25 cellular contexts compared by ENCODE assay signal in the genomic region with DNA sequence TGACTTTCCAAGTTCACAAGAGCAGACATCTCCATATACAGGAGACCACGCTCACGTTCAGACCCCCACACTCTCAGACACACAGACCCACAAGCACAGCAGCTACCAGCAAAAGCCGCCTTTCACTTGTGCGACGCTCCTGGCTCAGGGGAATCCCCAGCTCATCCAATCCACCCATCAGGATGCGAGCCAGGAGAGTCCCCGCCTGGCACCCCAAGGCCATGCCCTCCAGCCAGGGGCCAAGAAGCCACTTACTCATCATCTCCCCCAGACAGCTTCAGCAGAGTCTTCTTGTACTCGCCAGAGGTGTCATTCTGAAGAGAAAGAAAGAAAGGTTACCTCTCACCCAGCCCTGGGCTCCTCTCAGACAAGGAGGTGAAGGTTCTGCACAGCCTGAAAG. TPM values are rescaled to one million over a fixed set of nuclear protein-coding genes. Genes with fewer than 3 reads are reported as not detected.
DNase-seq lines count a peak whose midpoint lies in the region; ATAC-seq and TF ChIP-seq lines count a peak whose summit lies in the region.
"Had no signal": no experiment of that assay in that cellular context is flagged by ENCODE, and none has a peak within 500 bp of the region (broad histone marks: within the 10 kb centered on the region; RNA-seq: fewer than 3 reads in every experiment).

No MANE protein-coding gene starts in this region.

- H3K4me3 Mint-ChIP-seq in activated CD8-positive, alpha-beta memory T cell treated with anti-CD3 and anti-CD28 coated beads, Interleukin-2, amount 10 ng/mL, durations not matched to agents 7 days and 5 days: no peak overlapping the region
- no peak overlapping the region for H3K4me3 Mint-ChIP-seq in activated naive CD8-positive, alpha-beta T cell treated with anti-CD3 and anti-CD28 coated beads, Interleukin-2, amount 50 U/mL, for 24 hours
- H3K4me3 Mint-ChIP-seq: brain had no signal

- H3K4me3 ChIP-seq in Karpas-422 (ENCODE audit: low read length) (no peak overlapping the region), neutrophil (ENCODE audit: low read depth in 1 of 2, low read length in 1 of 2) (no peak overlapping the region)
- H3K4me3 ChIP-seq: A549; BLaER1 treated with 17β-estradiol and CSF1 and Interleukin-3, amounts not matched to agents 10 nM and 100 nM; hepatocyte; lung had no signal

- no peak overlapping the region for H3K9ac ChIP-seq in Karpas-422 (ENCODE audit: low read length)

- H2AFZ ChIP-seq in Karpas-422 (ENCODE audit: low read length): no peak overlapping the region
- H2AFZ ChIP-seq: hepatocyte had no signal

- ATAC-seq in activated CD8-positive, alpha-beta memory T cell treated with anti-CD3 and anti-CD28 coated beads, Interleukin-2, amount 10 ng/mL, durations not matched to agents 7 days and 5 days: no peak
- ATAC-seq in activated naive CD8-positive, alpha-beta T cell treated with anti-CD3 and anti-CD28 coated beads, Interleukin-2, amount 50 U/mL, for 24 hours: no peak
- ATAC-seq in HG03342 (IDR thresholded peaks at IDR 0.05; ENCODE audit: unreplicated experiment) (no peak), GM21390 (IDR thresholded peaks at IDR 0.05; ENCODE audit: unreplicated experiment) (no peak)
- ATAC-seq: A549 had no signal

- H3K9me3 ChIP-seq in Karpas-422 (ENCODE audit: low read length) (no peaks in the 10 kb centered on the region), neutrophil (no peaks in the 10 kb centered on the region)
- H3K9me3 ChIP-seq: A549; BLaER1 treated with 17β-estradiol and CSF1 and Interleukin-3, amounts not matched to agents 10 nM and 100 nM had no signal

- H4K20me1 ChIP-seq in Karpas-422 (ENCODE audit: insufficient read depth, low read depth, low read length): no peaks in the 10 kb centered on the region

- peak overlapping the region; percentile 37 for H3K27ac Mint-ChIP-seq in activated CD8-positive, alpha-beta memory T cell treated with anti-CD3 and anti-CD28 coated beads, Interleukin-2, amount 10 ng/mL, durations not matched to agents 7 days and 5 days
- peak overlapping the region; percentile 70 for H3K27ac Mint-ChIP-seq in activated naive CD8-positive, alpha-beta T cell treated with anti-CD3 and anti-CD28 coated beads, Interleukin-2, amount 50 U/mL, for 24 hours

- H3K4me1 ChIP-seq in Karpas-422 (ENCODE audit: low read length) (peaks cover 90% of the 10 kb centered on the region), neutrophil (ENCODE audit: control insufficient read depth in 1 of 2, insufficient read depth in 1 of 2, low read depth in 1 of 2, low read length in 1 of 2) (peaks cover 40 to 53% of the 10 kb centered on the region in 2 experiments)

- no peak overlapping the region for H3K4me2 ChIP-seq in Karpas-422 (ENCODE audit: low read depth, low read length, poor library complexity, severe bottlenecking)
- H3K4me2 ChIP-seq: A549, hepatocyte had no signal

- DNase-seq in activated CD8-positive, alpha-beta memory T cell treated with anti-CD3 and anti-CD28 coated beads, Interleukin-2, amount 10 ng/mL, durations not matched to agents 7 days and 5 days: no peak
- DNase-seq in activated CD8-positive, alpha-beta memory T cell treated with anti-CD3 and anti-CD28 coated beads, Interleukin-2, amount 50 U/mL, for 4 hours: no peak
- DNase-seq in Karpas-422 (no peak), globus pallidus (ENCODE audit: low spot score) (no peak)
- DNase-seq in activated naive CD8-positive, alpha-beta T cell treated with anti-CD3 and anti-CD28 coated beads, Interleukin-2, amount 50 U/mL, for 24 hours: no peak
- DNase-seq: activated gamma-delta T cell treated with Interleukin-2 at 50 U/mL for 16 hours; dermis blood vessel endothelial cell; DMS153; GF-D8; Kasumi-1; NCI-H1105; NCI-H2081 treated with DMSO at 0.1 percent for 48 hours; NCI-H510A; OCI-M1; Right ventricle myocardium superior; stimulated activated CD4-positive, alpha-beta T cell treated with anti-CD3 and anti-CD28 coated beads, Interleukin-1b, Interleukin-23, amount 100 ng/mL, for 48 hours had no signal

- H3K36me3 ChIP-seq in Karpas-422 (ENCODE audit: insufficient read depth, low read length) (peaks cover 64% of the 10 kb centered on the region), neutrophil (peaks cover 40% of the 10 kb centered on the region)

- H3K79me2 ChIP-seq in Karpas-422 (ENCODE audit: low read length): 0 out of 2 replicates have a peak, but pooled peaks cover 3% of the 10 kb centered on the region
- H3K79me2 ChIP-seq: hepatocyte had no signal

- peaks cover 53% of the 10 kb centered on the region for H3K4me1 Mint-ChIP-seq in activated CD8-positive, alpha-beta memory T cell treated with anti-CD3 and anti-CD28 coated beads, Interleukin-2, amount 10 ng/mL, durations not matched to agents 7 days and 5 days
- H3K4me1 Mint-ChIP-seq in activated naive CD8-positive, alpha-beta T cell treated with anti-CD3 and anti-CD28 coated beads, Interleukin-2, amount 50 U/mL, for 24 hours: peaks cover 89% of the 10 kb centered on the region

- H3K27me3 Mint-ChIP-seq in activated CD8-positive, alpha-beta memory T cell treated with anti-CD3 and anti-CD28 coated beads, Interleukin-2, amount 10 ng/mL, durations not matched to agents 7 days and 5 days: no peaks in the 10 kb centered on the region
- H3K27me3 Mint-ChIP-seq in activated naive CD8-positive, alpha-beta T cell treated with anti-CD3 and anti-CD28 coated beads, Interleukin-2, amount 50 U/mL, for 24 hours: no peaks in the 10 kb centered on the region

- no peaks in the 10 kb centered on the region for H3K9me3 Mint-ChIP-seq in activated CD8-positive, alpha-beta memory T cell treated with anti-CD3 and anti-CD28 coated beads, Interleukin-2, amount 10 ng/mL, durations not matched to agents 7 days and 5 days (ENCODE audit: low read depth)
- no peaks in the 10 kb centered on the region for H3K9me3 Mint-ChIP-seq in activated naive CD8-positive, alpha-beta T cell treated with anti-CD3 and anti-CD28 coated beads, Interleukin-2, amount 50 U/mL, for 24 hours
- H3K9me3 Mint-ChIP-seq: brain had no signal

- no peak for TF ChIP-seq CTCF in neutrophil (IDR thresholded peaks at IDR 0.05)

- CTCF ChIA-PET in activated CD8-positive, alpha-beta memory T cell treated with anti-CD3 and anti-CD28 coated beads, Interleukin-2, amount 10 ng/mL, durations not matched to agents 7 days and 5 days (lab: Charles Lee): interaction anchor here (3.0 to 11.9 kb wide), 4 partner anchors 15 to 110 kb away, joined by 14 to 260 read pairs (median 122); no protein-coding TSS in a partner anchor

- peaks cover 78% of the 10 kb centered on the region for H3K36me3 Mint-ChIP-seq in activated CD8-positive, alpha-beta memory T cell treated with anti-CD3 and anti-CD28 coated beads, Interleukin-2, amount 10 ng/mL, durations not matched to agents 7 days and 5 days
- H3K36me3 Mint-ChIP-seq in activated naive CD8-positive, alpha-beta T cell treated with anti-CD3 and anti-CD28 coated beads, Interleukin-2, amount 50 U/mL, for 24 hours (ENCODE audit: low read depth): peaks cover 87% of the 10 kb centered on the region

- H3K27ac ChIP-seq in Karpas-422 (ENCODE audit: low read length) (peak overlapping the region; percentile 94), neutrophil (peak overlapping the region; percentile 18)
- H3K27ac ChIP-seq: A549, hepatocyte, VCaP had no signal

- no peaks in the 10 kb centered on the region for H3K9me2 ChIP-seq in Karpas-422 (replicated peaks; ENCODE audit: insufficient read depth, low read length)

- H3K27me3 ChIP-seq in Karpas-422 (ENCODE audit: low read length) (no peaks in the 10 kb centered on the region), neutrophil (no peaks in the 10 kb centered on the region)
- H3K27me3 ChIP-seq: BLaER1 treated with 17β-estradiol and CSF1 and Interleukin-3, amounts not matched to agents 10 nM and 100 nM; hepatocyte had no signal

RNA-seq across cellular contexts. Expression of gene ANXA6, which starts 29.7 kb away (rescaled TPM):
- 100 to 1,000 TPM; 623 to 640 TPM for total RNA-seq in activated CD8-positive, alpha-beta memory T cell treated with anti-CD3 and anti-CD28 coated beads, Interleukin-2, amount 10 ng/mL, durations not matched to agents 7 days and 5 days
- 277 and 387 TPM in 2 replicates for total RNA-seq in Karpas-422 (2014; rRNA removed; shearing (Covaris generic); ENCODE audit: low replicate concordance)

RNA-seq across cellular contexts. Expression of gene TNIP1, which starts 47.1 kb away (rescaled TPM):
- total RNA-seq in activated CD8-positive, alpha-beta memory T cell treated with anti-CD3 and anti-CD28 coated beads, Interleukin-2, amount 10 ng/mL, durations not matched to agents 7 days and 5 days: 100 to 1,000 TPM; 136 to 201 TPM
- total RNA-seq in Karpas-422 (2014; rRNA removed; shearing (Covaris generic); ENCODE audit: low replicate concordance): 106 and 205 TPM in 2 replicates
